Comparison of ENCODE assay signal across 1 cellular context in the genomic region with DNA sequence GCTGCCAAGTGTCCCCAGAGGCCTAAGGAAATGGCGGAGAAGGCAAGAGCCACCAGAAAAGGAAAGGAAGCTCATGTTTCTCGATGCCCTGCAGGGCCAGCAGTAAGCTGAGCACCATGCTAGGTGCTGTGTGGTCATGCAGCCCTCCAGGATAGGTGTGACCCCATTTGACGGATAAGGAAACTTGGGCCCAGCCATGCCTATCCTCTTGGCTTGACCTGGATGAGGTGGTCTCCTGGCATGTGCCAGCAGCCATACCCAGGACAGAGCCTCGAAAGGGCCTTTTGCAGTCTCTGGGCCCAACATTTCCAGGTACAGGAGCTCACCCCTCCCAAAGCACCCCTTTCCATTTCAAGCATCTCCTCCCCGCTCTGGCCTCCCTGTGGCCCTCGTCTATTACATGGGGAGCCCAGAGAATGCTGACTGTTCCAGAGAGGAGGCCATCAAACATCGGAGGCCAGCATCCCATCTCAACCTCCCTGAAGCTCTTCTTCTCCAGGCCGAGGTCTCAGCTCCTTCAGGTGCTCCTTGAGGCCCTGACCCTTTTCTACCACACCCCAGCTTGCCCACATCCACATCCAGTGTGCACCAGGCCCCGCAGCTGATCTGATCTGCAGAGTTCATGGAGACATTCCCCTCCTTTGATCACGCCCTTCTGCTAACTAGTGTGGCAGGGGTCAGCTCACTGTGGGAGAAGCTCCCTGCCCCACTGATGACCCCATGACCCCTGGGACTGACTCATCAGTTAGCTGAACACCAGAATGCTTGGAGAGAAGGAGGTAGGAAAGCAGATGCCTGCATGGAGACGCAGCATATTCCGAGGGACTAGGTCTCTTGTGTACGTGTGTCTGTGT.
TF ChIP-seq lines count a peak whose summit lies in the region.

No MANE protein-coding gene starts in this region.

TF ChIP-seq in HepG2, 621 proteins besides CTCF, POLR2A, EP300 and RAD21 (continues in another document):
- TF ChIP-seq, protein P1, sequence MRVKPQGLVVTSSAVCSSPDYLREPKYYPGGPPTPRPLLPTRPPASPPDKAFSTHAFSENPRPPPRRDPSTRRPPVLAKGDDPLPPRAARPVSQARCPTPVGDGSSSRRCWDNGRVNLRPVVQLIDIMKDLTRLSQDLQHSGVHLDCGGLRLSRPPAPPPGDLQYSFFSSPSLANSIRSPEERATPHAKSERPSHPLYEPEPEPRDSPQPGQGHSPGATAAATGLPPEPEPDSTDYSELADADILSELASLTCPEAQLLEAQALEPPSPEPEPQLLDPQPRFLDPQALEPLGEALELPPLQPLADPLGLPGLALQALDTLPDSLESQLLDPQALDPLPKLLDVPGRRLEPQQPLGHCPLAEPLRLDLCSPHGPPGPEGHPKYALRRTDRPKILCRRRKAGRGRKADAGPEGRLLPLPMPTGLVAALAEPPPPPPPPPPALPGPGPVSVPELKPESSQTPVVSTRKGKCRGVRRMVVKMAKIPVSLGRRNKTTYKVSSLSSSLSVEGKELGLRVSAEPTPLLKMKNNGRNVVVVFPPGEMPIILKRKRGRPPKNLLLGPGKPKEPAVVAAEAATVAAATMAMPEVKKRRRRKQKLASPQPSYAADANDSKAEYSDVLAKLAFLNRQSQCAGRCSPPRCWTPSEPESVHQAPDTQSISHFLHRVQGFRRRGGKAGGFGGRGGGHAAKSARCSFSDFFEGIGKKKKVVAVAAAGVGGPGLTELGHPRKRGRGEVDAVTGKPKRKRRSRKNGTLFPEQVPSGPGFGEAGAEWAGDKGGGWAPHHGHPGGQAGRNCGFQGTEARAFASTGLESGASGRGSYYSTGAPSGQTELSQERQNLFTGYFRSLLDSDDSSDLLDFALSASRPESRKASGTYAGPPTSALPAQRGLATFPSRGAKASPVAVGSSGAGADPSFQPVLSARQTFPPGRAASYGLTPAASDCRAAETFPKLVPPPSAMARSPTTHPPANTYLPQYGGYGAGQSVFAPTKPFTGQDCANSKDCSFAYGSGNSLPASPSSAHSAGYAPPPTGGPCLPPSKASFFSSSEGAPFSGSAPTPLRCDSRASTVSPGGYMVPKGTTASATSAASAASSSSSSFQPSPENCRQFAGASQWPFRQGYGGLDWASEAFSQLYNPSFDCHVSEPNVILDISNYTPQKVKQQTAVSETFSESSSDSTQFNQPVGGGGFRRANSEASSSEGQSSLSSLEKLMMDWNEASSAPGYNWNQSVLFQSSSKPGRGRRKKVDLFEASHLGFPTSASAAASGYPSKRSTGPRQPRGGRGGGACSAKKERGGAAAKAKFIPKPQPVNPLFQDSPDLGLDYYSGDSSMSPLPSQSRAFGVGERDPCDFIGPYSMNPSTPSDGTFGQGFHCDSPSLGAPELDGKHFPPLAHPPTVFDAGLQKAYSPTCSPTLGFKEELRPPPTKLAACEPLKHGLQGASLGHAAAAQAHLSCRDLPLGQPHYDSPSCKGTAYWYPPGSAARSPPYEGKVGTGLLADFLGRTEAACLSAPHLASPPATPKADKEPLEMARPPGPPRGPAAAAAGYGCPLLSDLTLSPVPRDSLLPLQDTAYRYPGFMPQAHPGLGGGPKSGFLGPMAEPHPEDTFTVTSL (CRISPR knock-in tag; IDR thresholded peaks at IDR 0.05; ENCODE audit: borderline replicate concordance): peak; percentile 56; the same call in 1 of the 2 replicates
- TF ChIP-seq, protein P2, sequence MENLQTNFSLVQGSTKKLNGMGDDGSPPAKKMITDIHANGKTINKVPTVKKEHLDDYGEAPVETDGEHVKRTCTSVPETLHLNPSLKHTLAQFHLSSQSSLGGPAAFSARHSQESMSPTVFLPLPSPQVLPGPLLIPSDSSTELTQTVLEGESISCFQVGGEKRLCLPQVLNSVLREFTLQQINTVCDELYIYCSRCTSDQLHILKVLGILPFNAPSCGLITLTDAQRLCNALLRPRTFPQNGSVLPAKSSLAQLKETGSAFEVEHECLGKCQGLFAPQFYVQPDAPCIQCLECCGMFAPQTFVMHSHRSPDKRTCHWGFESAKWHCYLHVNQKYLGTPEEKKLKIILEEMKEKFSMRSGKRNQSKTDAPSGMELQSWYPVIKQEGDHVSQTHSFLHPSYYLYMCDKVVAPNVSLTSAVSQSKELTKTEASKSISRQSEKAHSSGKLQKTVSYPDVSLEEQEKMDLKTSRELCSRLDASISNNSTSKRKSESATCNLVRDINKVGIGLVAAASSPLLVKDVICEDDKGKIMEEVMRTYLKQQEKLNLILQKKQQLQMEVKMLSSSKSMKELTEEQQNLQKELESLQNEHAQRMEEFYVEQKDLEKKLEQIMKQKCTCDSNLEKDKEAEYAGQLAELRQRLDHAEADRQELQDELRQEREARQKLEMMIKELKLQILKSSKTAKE (CRISPR knock-in tag; IDR thresholded peaks at IDR 0.05; ENCODE audit: borderline replicate concordance): 0 out of 2 replicates have a peak, but pooled peaks have one; percentile 35
- TF ChIP-seq ZSCAN9 (CRISPR knock-in tag; IDR thresholded peaks at IDR 0.05; ENCODE audit: borderline replicate concordance) (no peak), MEF2D (CRISPR knock-in tag; IDR thresholded peaks at IDR 0.05) (peak; percentile 22; the same call in 1 of the 2 replicates), U2AF1 (optimal IDR thresholded peaks at IDR 0.05; ENCODE audit: low read depth, low read length) (no peak), ZNF331 (CRISPR knock-in tag; IDR thresholded peaks at IDR 0.05) (no peak), HNF4G (IDR thresholded peaks at IDR 0.05; ENCODE audit: borderline replicate concordance, low read depth, low read length) (no peak), HNF4G (CRISPR knock-in tag; IDR thresholded peaks at IDR 0.05; ENCODE audit: borderline replicate concordance, low read depth) (0 out of 2 replicates have a peak, but pooled peaks have one; percentile 1), ZNF264 (CRISPR knock-in tag; IDR thresholded peaks at IDR 0.05) (peak; percentile 57; the same call in 1 of the 2 replicates), ZBTB42 (CRISPR knock-in tag; IDR thresholded peaks at IDR 0.05) (no peak), HHEX (CRISPR knock-in tag; IDR thresholded peaks at IDR 0.05) (0 out of 2 replicates have a peak, but pooled peaks have one; percentile 18), ZMAT3 (CRISPR knock-in tag; conservative IDR thresholded peaks at IDR 0.05) (no peak), DPF2 (CRISPR knock-in tag; IDR thresholded peaks at IDR 0.05; ENCODE audit: borderline replicate concordance, low read depth) (peak; percentile 42; the same call in 1 of the 2 replicates), SALL1 (CRISPR knock-in tag; IDR thresholded peaks at IDR 0.05) (peak; percentile 88), XRCC5 (optimal IDR thresholded peaks at IDR 0.05; ENCODE audit: low read length) (peak; percentile 71), SKI (IDR thresholded peaks at IDR 0.05; ENCODE audit: partially characterized antibody) (peak; percentile 44), ZSCAN31 (CRISPR knock-in tag; IDR thresholded peaks at IDR 0.05; ENCODE audit: low read depth) (0 out of 2 replicates have a peak, but pooled peaks have one; percentile 22), ZNF337 (CRISPR knock-in tag; IDR thresholded peaks at IDR 0.05; ENCODE audit: borderline replicate concordance, low read depth) (no peak), POLR2AphosphoS5 (IDR thresholded peaks at IDR 0.05; ENCODE audit: low read depth, low read length) (no peak; the same call in 1 of the 2 replicates), GATAD2A (CRISPR knock-in tag; IDR thresholded peaks at IDR 0.05) (peak; percentile 44; the same call in 1 of the 2 replicates), NPAS2 (CRISPR knock-in tag; IDR thresholded peaks at IDR 0.05; ENCODE audit: borderline replicate concordance) (0 out of 2 replicates have a peak, but pooled peaks have one; percentile 85), ZNF350 (CRISPR knock-in tag; IDR thresholded peaks at IDR 0.05; ENCODE audit: borderline replicate concordance, low read depth) (no peak; the same call in 1 of the 2 replicates), ZNF354B (CRISPR knock-in tag; IDR thresholded peaks at IDR 0.05) (no peak), HOXA3 (CRISPR knock-in tag; IDR thresholded peaks at IDR 0.05) (peak; percentile 24; the same call in 1 of the 2 replicates), KDM2A (CRISPR knock-in tag; IDR thresholded peaks at IDR 0.05; ENCODE audit: borderline replicate concordance, low read depth) (0 out of 2 replicates have a peak, but pooled peaks have one; percentile 2), SOX6 (IDR thresholded peaks at IDR 0.05) (no peak), SOX6 (CRISPR knock-in tag; IDR thresholded peaks at IDR 0.05) (peak; percentile 20; the same call in 1 of the 2 replicates), HIVEP1 (CRISPR knock-in tag; IDR thresholded peaks at IDR 0.05) (peak; percentile 37; the same call in 1 of the 2 replicates), TBL1XR1 (IDR thresholded peaks at IDR 0.05; ENCODE audit: borderline replicate concordance, low read length, partially characterized antibody) (peak; percentile 40)
- TF ChIP-seq, protein P3, sequence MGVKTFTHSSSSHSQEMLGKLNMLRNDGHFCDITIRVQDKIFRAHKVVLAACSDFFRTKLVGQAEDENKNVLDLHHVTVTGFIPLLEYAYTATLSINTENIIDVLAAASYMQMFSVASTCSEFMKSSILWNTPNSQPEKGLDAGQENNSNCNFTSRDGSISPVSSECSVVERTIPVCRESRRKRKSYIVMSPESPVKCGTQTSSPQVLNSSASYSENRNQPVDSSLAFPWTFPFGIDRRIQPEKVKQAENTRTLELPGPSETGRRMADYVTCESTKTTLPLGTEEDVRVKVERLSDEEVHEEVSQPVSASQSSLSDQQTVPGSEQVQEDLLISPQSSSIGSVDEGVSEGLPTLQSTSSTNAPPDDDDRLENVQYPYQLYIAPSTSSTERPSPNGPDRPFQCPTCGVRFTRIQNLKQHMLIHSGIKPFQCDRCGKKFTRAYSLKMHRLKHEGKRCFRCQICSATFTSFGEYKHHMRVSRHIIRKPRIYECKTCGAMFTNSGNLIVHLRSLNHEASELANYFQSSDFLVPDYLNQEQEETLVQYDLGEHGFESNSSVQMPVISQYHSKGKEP (CRISPR knock-in tag; IDR thresholded peaks at IDR 0.05): no peak
- TF ChIP-seq, protein P4, sequence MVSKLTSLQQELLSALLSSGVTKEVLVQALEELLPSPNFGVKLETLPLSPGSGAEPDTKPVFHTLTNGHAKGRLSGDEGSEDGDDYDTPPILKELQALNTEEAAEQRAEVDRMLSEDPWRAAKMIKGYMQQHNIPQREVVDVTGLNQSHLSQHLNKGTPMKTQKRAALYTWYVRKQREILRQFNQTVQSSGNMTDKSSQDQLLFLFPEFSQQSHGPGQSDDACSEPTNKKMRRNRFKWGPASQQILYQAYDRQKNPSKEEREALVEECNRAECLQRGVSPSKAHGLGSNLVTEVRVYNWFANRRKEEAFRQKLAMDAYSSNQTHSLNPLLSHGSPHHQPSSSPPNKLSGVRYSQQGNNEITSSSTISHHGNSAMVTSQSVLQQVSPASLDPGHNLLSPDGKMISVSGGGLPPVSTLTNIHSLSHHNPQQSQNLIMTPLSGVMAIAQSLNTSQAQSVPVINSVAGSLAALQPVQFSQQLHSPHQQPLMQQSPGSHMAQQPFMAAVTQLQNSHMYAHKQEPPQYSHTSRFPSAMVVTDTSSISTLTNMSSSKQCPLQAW (CRISPR knock-in tag; IDR thresholded peaks at IDR 0.05): peak; percentile 12; the same call in 1 of the 2 replicates
- TF ChIP-seq, protein P5, sequence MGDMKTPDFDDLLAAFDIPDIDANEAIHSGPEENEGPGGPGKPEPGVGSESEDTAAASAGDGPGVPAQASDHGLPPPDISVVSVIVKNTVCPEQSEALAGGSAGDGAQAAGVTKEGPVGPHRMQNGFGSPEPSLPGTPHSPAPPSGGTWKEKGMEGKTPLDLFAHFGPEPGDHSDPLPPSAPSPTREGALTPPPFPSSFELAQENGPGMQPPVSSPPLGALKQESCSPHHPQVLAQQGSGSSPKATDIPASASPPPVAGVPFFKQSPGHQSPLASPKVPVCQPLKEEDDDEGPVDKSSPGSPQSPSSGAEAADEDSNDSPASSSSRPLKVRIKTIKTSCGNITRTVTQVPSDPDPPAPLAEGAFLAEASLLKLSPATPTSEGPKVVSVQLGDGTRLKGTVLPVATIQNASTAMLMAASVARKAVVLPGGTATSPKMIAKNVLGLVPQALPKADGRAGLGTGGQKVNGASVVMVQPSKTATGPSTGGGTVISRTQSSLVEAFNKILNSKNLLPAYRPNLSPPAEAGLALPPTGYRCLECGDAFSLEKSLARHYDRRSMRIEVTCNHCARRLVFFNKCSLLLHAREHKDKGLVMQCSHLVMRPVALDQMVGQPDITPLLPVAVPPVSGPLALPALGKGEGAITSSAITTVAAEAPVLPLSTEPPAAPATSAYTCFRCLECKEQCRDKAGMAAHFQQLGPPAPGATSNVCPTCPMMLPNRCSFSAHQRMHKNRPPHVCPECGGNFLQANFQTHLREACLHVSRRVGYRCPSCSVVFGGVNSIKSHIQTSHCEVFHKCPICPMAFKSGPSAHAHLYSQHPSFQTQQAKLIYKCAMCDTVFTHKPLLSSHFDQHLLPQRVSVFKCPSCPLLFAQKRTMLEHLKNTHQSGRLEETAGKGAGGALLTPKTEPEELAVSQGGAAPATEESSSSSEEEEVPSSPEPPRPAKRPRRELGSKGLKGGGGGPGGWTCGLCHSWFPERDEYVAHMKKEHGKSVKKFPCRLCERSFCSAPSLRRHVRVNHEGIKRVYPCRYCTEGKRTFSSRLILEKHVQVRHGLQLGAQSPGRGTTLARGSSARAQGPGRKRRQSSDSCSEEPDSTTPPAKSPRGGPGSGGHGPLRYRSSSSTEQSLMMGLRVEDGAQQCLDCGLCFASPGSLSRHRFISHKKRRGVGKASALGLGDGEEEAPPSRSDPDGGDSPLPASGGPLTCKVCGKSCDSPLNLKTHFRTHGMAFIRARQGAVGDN (CRISPR knock-in tag; IDR thresholded peaks at IDR 0.05): peak; percentile 72
- TF ChIP-seq, protein P6, sequence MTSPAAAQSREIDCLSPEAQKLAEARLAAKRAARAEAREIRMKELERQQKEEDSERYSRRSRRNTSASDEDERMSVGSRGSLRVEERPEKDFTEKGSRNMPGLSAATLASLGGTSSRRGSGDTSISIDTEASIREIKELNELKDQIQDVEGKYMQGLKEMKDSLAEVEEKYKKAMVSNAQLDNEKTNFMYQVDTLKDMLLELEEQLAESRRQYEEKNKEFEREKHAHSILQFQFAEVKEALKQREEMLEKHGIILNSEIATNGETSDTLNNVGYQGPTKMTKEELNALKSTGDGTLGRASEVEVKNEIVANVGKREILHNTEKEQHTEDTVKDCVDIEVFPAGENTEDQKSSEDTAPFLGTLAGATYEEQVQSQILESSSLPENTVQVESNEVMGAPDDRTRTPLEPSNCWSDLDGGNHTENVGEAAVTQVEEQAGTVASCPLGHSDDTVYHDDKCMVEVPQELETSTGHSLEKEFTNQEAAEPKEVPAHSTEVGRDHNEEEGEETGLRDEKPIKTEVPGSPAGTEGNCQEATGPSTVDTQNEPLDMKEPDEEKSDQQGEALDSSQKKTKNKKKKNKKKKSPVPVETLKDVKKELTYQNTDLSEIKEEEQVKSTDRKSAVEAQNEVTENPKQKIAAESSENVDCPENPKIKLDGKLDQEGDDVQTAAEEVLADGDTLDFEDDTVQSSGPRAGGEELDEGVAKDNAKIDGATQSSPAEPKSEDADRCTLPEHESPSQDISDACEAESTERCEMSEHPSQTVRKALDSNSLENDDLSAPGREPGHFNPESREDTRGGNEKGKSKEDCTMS (CRISPR knock-in tag; conservative IDR thresholded peaks at IDR 0.05): no peak
- TF ChIP-seq, protein P7, sequence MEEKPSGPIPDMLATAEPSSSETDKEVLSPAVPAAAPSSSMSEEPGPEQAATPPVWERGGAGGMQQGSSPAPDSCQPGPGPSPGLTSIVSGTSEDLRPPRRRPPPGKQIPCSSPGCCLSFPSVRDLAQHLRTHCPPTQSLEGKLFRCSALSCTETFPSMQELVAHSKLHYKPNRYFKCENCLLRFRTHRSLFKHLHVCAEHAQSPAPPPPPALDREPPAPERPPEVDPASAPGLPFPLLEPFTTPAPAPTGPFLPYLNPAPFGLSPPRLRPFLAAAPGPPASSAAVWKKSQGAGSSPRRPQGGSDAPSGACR (CRISPR knock-in tag; IDR thresholded peaks at IDR 0.05): no peak
- TF ChIP-seq, protein P8, sequence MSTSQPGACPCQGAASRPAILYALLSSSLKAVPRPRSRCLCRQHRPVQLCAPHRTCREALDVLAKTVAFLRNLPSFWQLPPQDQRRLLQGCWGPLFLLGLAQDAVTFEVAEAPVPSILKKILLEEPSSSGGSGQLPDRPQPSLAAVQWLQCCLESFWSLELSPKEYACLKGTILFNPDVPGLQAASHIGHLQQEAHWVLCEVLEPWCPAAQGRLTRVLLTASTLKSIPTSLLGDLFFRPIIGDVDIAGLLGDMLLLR (CRISPR knock-in tag; IDR thresholded peaks at IDR 0.05): no peak
